In the genomic region with DNA sequence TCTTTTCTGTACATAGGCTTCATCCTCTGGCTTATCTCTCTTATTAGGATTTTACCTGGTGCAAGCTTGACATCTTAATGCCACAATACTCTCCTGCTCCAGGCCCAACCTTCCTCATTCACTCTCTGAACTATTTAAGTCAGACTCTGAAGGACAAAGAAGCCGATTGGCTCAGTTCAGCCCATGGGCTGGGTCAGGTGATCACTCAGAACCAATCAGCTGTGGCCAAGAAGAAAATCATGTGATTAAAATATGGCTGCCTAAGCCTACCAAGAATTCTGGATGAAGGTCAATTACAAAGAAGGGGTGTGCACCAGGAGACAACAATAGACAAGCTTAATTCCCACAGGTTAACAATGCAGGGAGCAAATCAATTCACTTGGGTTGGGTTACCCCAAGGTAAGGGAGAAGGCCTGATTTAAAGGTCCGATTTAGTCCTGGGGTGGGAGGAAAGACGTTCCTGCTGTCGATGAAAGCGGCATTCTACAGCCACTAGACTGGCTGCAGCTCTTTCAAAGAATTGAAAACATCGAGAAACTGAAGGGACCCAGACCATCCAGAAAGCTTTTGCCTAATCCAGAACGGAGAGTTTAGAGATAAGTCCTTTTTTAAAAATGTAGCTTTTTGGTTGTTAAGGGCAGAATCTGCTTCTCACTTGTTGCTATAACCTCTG, we compare ENCODE assay signal across 1 cellular context.
TF ChIP-seq lines count a peak whose summit lies in the region.

No MANE protein-coding gene starts in this region.

TF ChIP-seq in K562, 482 proteins besides CTCF, POLR2A, EP300 and RAD21 (continued from another document and continues in another):
- TF ChIP-seq, protein P1, sequence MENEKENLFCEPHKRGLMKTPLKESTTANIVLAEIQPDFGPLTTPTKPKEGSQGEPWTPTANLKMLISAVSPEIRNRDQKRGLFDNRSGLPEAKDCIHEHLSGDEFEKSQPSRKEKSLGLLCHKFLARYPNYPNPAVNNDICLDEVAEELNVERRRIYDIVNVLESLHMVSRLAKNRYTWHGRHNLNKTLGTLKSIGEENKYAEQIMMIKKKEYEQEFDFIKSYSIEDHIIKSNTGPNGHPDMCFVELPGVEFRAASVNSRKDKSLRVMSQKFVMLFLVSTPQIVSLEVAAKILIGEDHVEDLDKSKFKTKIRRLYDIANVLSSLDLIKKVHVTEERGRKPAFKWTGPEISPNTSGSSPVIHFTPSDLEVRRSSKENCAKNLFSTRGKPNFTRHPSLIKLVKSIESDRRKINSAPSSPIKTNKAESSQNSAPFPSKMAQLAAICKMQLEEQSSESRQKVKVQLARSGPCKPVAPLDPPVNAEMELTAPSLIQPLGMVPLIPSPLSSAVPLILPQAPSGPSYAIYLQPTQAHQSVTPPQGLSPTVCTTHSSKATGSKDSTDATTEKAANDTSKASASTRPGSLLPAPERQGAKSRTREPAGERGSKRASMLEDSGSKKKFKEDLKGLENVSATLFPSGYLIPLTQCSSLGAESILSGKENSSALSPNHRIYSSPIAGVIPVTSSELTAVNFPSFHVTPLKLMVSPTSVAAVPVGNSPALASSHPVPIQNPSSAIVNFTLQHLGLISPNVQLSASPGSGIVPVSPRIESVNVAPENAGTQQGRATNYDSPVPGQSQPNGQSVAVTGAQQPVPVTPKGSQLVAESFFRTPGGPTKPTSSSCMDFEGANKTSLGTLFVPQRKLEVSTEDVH (IDR thresholded peaks at IDR 0.05; ENCODE audit: low read depth, partially characterized antibody): no peak
- TF ChIP-seq, protein P2, sequence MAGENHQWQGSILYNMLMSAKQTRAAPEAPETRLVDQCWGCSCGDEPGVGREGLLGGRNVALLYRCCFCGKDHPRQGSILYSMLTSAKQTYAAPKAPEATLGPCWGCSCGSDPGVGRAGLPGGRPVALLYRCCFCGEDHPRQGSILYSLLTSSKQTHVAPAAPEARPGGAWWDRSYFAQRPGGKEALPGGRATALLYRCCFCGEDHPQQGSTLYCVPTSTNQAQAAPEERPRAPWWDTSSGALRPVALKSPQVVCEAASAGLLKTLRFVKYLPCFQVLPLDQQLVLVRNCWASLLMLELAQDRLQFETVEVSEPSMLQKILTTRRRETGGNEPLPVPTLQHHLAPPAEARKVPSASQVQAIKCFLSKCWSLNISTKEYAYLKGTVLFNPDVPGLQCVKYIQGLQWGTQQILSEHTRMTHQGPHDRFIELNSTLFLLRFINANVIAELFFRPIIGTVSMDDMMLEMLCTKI (IDR thresholded peaks at IDR 0.05; ENCODE audit: partially characterized antibody): no peak
- no peak for TF ChIP-seq NR1H2 (CRISPR knock-in tag; IDR thresholded peaks at IDR 0.05)
- peak in 1 of 2 experiments; percentile 88; a peak in 2 of 3 replicates for TF ChIP-seq CBX3 (IDR thresholded peaks at IDR 0.05; ENCODE audit: borderline replicate concordance in 1 of 2, low read length in 2 of 2)
- TF ChIP-seq CBFB (CRISPR knock-in tag; IDR thresholded peaks at IDR 0.05): no peak
- TF ChIP-seq, protein P3, sequence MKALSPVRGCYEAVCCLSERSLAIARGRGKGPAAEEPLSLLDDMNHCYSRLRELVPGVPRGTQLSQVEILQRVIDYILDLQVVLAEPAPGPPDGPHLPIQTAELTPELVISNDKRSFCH (CRISPR knock-in tag; IDR thresholded peaks at IDR 0.05): no peak
- TF ChIP-seq, protein P3 (tag; IDR thresholded peaks at IDR 0.05): peak; percentile 64; the same call in 1 of the 2 replicates
- 0 out of 2 replicates have a peak, but pooled peaks have one; percentile 28 for TF ChIP-seq SREBF1 (IDR thresholded peaks at IDR 0.05; ENCODE audit: borderline replicate concordance, low read depth, low read length)
- TF ChIP-seq RBM25 (IDR thresholded peaks at IDR 0.05; ENCODE audit: low read depth, low read length, severe bottlenecking): peak; percentile 40
- TF ChIP-seq, protein P4, sequence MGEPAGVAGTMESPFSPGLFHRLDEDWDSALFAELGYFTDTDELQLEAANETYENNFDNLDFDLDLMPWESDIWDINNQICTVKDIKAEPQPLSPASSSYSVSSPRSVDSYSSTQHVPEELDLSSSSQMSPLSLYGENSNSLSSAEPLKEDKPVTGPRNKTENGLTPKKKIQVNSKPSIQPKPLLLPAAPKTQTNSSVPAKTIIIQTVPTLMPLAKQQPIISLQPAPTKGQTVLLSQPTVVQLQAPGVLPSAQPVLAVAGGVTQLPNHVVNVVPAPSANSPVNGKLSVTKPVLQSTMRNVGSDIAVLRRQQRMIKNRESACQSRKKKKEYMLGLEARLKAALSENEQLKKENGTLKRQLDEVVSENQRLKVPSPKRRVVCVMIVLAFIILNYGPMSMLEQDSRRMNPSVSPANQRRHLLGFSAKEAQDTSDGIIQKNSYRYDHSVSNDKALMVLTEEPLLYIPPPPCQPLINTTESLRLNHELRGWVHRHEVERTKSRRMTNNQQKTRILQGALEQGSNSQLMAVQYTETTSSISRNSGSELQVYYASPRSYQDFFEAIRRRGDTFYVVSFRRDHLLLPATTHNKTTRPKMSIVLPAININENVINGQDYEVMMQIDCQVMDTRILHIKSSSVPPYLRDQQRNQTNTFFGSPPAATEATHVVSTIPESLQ (CRISPR knock-in tag; IDR thresholded peaks at IDR 0.05): no peak
- TF ChIP-seq BCOR (IDR thresholded peaks at IDR 0.05): no peak
- no peak for TF ChIP-seq MECOM (CRISPR knock-in tag; IDR thresholded peaks at IDR 0.05)
- no peak for TF ChIP-seq ZNF23 (CRISPR knock-in tag; IDR thresholded peaks at IDR 0.05)
- TF ChIP-seq, protein P5, sequence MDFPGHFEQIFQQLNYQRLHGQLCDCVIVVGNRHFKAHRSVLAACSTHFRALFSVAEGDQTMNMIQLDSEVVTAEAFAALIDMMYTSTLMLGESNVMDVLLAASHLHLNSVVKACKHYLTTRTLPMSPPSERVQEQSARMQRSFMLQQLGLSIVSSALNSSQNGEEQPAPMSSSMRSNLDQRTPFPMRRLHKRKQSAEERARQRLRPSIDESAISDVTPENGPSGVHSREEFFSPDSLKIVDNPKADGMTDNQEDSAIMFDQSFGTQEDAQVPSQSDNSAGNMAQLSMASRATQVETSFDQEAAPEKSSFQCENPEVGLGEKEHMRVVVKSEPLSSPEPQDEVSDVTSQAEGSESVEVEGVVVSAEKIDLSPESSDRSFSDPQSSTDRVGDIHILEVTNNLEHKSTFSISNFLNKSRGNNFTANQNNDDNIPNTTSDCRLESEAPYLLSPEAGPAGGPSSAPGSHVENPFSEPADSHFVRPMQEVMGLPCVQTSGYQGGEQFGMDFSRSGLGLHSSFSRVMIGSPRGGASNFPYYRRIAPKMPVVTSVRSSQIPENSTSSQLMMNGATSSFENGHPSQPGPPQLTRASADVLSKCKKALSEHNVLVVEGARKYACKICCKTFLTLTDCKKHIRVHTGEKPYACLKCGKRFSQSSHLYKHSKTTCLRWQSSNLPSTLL (IDR thresholded peaks at IDR 0.05): no peak
- no peak for TF ChIP-seq NFATC3 (IDR thresholded peaks at IDR 0.05)
- TF ChIP-seq POLR2H (tag; IDR thresholded peaks at IDR 0.05; ENCODE audit: low read depth): peak; percentile 57; the same call in 1 of the 2 replicates
- TF ChIP-seq GABPA (tag; conservative IDR thresholded peaks at IDR 0.05; ENCODE audit: low read depth): no peak
- no peak for TF ChIP-seq ZNF561 (CRISPR knock-in tag; conservative IDR thresholded peaks at IDR 0.05)
- TF ChIP-seq, protein P6, sequence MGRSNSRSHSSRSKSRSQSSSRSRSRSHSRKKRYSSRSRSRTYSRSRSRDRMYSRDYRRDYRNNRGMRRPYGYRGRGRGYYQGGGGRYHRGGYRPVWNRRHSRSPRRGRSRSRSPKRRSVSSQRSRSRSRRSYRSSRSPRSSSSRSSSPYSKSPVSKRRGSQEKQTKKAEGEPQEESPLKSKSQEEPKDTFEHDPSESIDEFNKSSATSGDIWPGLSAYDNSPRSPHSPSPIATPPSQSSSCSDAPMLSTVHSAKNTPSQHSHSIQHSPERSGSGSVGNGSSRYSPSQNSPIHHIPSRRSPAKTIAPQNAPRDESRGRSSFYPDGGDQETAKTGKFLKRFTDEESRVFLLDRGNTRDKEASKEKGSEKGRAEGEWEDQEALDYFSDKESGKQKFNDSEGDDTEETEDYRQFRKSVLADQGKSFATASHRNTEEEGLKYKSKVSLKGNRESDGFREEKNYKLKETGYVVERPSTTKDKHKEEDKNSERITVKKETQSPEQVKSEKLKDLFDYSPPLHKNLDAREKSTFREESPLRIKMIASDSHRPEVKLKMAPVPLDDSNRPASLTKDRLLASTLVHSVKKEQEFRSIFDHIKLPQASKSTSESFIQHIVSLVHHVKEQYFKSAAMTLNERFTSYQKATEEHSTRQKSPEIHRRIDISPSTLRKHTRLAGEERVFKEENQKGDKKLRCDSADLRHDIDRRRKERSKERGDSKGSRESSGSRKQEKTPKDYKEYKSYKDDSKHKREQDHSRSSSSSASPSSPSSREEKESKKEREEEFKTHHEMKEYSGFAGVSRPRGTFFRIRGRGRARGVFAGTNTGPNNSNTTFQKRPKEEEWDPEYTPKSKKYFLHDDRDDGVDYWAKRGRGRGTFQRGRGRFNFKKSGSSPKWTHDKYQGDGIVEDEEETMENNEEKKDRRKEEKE (IDR thresholded peaks at IDR 0.05; ENCODE audit: borderline replicate concordance in 1 of 2, control insufficient read depth in 1 of 2, low read depth in 2 of 2, low read length in 1 of 2): no peak
- no peak for TF ChIP-seq CEBPB (tag; IDR thresholded peaks at IDR 0.05)
- TF ChIP-seq PCBP2 (IDR thresholded peaks at IDR 0.05; ENCODE audit: low read depth, low read length, poor library complexity, severe bottlenecking): no peak
- no peak for TF ChIP-seq SUPT5H (IDR thresholded peaks at IDR 0.05)
- no peak for TF ChIP-seq ZNF316 (IDR thresholded peaks at IDR 0.05)
- no peak for TF ChIP-seq TBL1XR1 (IDR thresholded peaks at IDR 0.05; ENCODE audit: low read length in 2 of 2)
- TF ChIP-seq, protein P7, sequence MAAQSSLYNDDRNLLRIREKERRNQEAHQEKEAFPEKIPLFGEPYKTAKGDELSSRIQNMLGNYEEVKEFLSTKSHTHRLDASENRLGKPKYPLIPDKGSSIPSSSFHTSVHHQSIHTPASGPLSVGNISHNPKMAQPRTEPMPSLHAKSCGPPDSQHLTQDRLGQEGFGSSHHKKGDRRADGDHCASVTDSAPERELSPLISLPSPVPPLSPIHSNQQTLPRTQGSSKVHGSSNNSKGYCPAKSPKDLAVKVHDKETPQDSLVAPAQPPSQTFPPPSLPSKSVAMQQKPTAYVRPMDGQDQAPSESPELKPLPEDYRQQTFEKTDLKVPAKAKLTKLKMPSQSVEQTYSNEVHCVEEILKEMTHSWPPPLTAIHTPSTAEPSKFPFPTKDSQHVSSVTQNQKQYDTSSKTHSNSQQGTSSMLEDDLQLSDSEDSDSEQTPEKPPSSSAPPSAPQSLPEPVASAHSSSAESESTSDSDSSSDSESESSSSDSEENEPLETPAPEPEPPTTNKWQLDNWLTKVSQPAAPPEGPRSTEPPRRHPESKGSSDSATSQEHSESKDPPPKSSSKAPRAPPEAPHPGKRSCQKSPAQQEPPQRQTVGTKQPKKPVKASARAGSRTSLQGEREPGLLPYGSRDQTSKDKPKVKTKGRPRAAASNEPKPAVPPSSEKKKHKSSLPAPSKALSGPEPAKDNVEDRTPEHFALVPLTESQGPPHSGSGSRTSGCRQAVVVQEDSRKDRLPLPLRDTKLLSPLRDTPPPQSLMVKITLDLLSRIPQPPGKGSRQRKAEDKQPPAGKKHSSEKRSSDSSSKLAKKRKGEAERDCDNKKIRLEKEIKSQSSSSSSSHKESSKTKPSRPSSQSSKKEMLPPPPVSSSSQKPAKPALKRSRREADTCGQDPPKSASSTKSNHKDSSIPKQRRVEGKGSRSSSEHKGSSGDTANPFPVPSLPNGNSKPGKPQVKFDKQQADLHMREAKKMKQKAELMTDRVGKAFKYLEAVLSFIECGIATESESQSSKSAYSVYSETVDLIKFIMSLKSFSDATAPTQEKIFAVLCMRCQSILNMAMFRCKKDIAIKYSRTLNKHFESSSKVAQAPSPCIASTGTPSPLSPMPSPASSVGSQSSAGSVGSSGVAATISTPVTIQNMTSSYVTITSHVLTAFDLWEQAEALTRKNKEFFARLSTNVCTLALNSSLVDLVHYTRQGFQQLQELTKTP (IDR thresholded peaks at IDR 0.05; ENCODE audit: low read depth in 1 of 2, partially characterized antibody in 2 of 2): no peak
- TF ChIP-seq PHB2 (IDR thresholded peaks at IDR 0.05; ENCODE audit: low read depth): no peak
- no peak for TF ChIP-seq ZNF253 (CRISPR knock-in tag; conservative IDR thresholded peaks at IDR 0.05)
- TF ChIP-seq, protein P8, sequence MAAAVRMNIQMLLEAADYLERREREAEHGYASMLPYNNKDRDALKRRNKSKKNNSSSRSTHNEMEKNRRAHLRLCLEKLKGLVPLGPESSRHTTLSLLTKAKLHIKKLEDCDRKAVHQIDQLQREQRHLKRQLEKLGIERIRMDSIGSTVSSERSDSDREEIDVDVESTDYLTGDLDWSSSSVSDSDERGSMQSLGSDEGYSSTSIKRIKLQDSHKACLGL (CRISPR knock-in tag; IDR thresholded peaks at IDR 0.05; ENCODE audit: borderline replicate concordance, poor library complexity, severe bottlenecking): no peak
- TF ChIP-seq, protein P9, sequence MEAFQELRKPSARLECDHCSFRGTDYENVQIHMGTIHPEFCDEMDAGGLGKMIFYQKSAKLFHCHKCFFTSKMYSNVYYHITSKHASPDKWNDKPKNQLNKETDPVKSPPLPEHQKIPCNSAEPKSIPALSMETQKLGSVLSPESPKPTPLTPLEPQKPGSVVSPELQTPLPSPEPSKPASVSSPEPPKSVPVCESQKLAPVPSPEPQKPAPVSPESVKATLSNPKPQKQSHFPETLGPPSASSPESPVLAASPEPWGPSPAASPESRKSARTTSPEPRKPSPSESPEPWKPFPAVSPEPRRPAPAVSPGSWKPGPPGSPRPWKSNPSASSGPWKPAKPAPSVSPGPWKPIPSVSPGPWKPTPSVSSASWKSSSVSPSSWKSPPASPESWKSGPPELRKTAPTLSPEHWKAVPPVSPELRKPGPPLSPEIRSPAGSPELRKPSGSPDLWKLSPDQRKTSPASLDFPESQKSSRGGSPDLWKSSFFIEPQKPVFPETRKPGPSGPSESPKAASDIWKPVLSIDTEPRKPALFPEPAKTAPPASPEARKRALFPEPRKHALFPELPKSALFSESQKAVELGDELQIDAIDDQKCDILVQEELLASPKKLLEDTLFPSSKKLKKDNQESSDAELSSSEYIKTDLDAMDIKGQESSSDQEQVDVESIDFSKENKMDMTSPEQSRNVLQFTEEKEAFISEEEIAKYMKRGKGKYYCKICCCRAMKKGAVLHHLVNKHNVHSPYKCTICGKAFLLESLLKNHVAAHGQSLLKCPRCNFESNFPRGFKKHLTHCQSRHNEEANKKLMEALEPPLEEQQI (IDR thresholded peaks at IDR 0.05): peak; percentile 89
- TF ChIP-seq ZBTB1 (CRISPR knock-in tag; IDR thresholded peaks at IDR 0.05; ENCODE audit: borderline replicate concordance, low read depth): no peak
- no peak for TF ChIP-seq PTBP1 (IDR thresholded peaks at IDR 0.05; ENCODE audit: low read depth, low read length)
- no peak for TF ChIP-seq JUND (IDR thresholded peaks at IDR 0.05; ENCODE audit: borderline replicate concordance, low read depth, low read length)
- TF ChIP-seq JUND (tag; IDR thresholded peaks at IDR 0.05; ENCODE audit: borderline replicate concordance, low read depth, low read length): no peak
- TF ChIP-seq CREM (IDR thresholded peaks at IDR 0.05; ENCODE audit: low read depth): no peak
- no peak for TF ChIP-seq ZKSCAN1 (IDR thresholded peaks at IDR 0.05; ENCODE audit: low read depth, low read length)
- TF ChIP-seq ZNF584 (CRISPR knock-in tag; IDR thresholded peaks at IDR 0.05; ENCODE audit: low read depth): 0 out of 2 replicates have a peak, but pooled peaks have one; percentile 17
- no peak for TF ChIP-seq GATAD2B (IDR thresholded peaks at IDR 0.05; ENCODE audit: borderline replicate concordance)
- peak; percentile 71; the same call in 1 of the 2 replicates for TF ChIP-seq CC2D1A (IDR thresholded peaks at IDR 0.05)
- TF ChIP-seq TRIM28 (IDR thresholded peaks at IDR 0.05): no peak
- no peak for TF ChIP-seq MTA2 (IDR thresholded peaks at IDR 0.05; ENCODE audit: low read depth)
